Comparison of ENCODE assay signal across 10 cellular contexts in the genomic region with DNA sequence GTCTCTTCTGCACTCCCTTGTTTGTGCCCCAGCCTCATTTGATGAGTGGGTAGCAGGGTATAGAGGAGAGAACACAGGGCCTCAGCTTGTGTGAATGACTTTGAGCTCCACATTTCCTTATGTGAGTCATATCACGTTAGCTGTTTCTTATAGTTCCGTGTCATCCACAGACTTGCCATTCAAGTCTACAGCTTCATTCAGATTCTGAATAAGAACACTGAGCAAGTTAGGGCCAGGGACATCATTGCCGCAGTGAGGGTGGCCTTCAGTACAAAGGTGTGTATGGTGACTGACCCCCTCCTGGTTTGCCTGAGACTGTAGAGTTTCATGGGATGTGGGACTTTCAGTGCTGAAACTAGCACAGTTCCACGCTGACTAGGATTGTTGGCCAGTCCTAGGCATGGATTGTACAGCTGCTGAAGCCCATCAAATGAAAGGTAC. TPM values are rescaled to one million over a fixed set of nuclear protein-coding genes. Genes with fewer than 3 reads are reported as not detected.
DNase-seq lines count a peak whose midpoint lies in the region; ATAC-seq and TF ChIP-seq lines count a peak whose summit lies in the region.
"Had no signal": no experiment of that assay in that cellular context is flagged by ENCODE, and none has a peak within 500 bp of the region (broad histone marks: within the 10 kb centered on the region; RNA-seq: fewer than 3 reads in every experiment).

No MANE protein-coding gene starts in this region.

- TF ChIP-seq CTCF in suprapubic skin (IDR thresholded peaks at IDR 0.05) = no peak

- no peaks in the 10 kb centered on the region for H3K27me3 ChIP-seq in suprapubic skin

- H3K27ac Mint-ChIP-seq in activated naive CD4-positive, alpha-beta T cell treated with anti-CD3 and anti-CD28 coated beads, Interleukin-2, amount 50 U/mL, for 24 hours = peak overlapping the region; percentile 66
- peak overlapping the region in 1 of 2 donors; percentile 30 for H3K27ac Mint-ChIP-seq in activated naive CD4-positive, alpha-beta T cell treated with anti-CD3 and anti-CD28 coated beads, Interleukin-2, amount 50 U/mL, for 72 hours
- H3K27ac Mint-ChIP-seq: activated CD4-positive, alpha-beta T cell treated with anti-CD3 and anti-CD28 coated beads, Interleukin-2, amount 10 ng/mL, durations not matched to agents 7 days and 5 days had no signal

- H3K4me3 Mint-ChIP-seq in activated naive CD4-positive, alpha-beta T cell treated with anti-CD3 and anti-CD28 coated beads, Interleukin-2, amount 50 U/mL, for 24 hours = peak overlapping the region; percentile 47
- H3K4me3 Mint-ChIP-seq: activated CD4-positive, alpha-beta T cell treated with anti-CD3 and anti-CD28 coated beads, Interleukin-2, amount 10 ng/mL, durations not matched to agents 7 days and 5 days had no signal

- peaks cover 72% of the 10 kb centered on the region for H3K4me1 Mint-ChIP-seq in activated naive CD4-positive, alpha-beta T cell treated with anti-CD3 and anti-CD28 coated beads, Interleukin-2, amount 50 U/mL, for 24 hours

- no peak for TF ChIP-seq POLR2A in suprapubic skin (IDR thresholded peaks at IDR 0.05)

- H3K27ac ChIP-seq in suprapubic skin = peak overlapping the region; percentile 38

- no peak overlapping the region for H3K4me3 ChIP-seq in suprapubic skin

- WGBS in suprapubic skin = 56% methylated on average over 4 of the region's 4 CpGs

- H3K9me3 ChIP-seq in suprapubic skin = no peaks in the 10 kb centered on the region

- no peaks in the 10 kb centered on the region for H3K27me3 Mint-ChIP-seq in activated naive CD4-positive, alpha-beta T cell treated with anti-CD3 and anti-CD28 coated beads, Interleukin-2, amount 50 U/mL, for 24 hours
- H3K27me3 Mint-ChIP-seq: activated CD4-positive, alpha-beta T cell treated with anti-CD3 and anti-CD28 coated beads, Interleukin-2, amount 10 ng/mL, durations not matched to agents 7 days and 5 days had no signal

- peak; percentile 97 for ATAC-seq in activated naive CD4-positive, alpha-beta T cell treated with anti-CD3 and anti-CD28 coated beads, Interleukin-2, amount 50 U/mL, for 72 hours
- ATAC-seq in HG02642 (IDR thresholded peaks at IDR 0.05; ENCODE audit: poor library complexity, unreplicated experiment) = no peak
- ATAC-seq in HG02759 (IDR thresholded peaks at IDR 0.05; ENCODE audit: unreplicated experiment) = no peak
- ATAC-seq in GM18519 (IDR thresholded peaks at IDR 0.05; ENCODE audit: low FRiP score, unreplicated experiment) = no peak

- no peaks in the 10 kb centered on the region for H3K9me3 Mint-ChIP-seq in activated naive CD4-positive, alpha-beta T cell treated with anti-CD3 and anti-CD28 coated beads, Interleukin-2, amount 50 U/mL, for 24 hours
- H3K9me3 Mint-ChIP-seq in activated naive CD4-positive, alpha-beta T cell treated with anti-CD3 and anti-CD28 coated beads, Interleukin-2, amount 50 U/mL, for 72 hours = no peaks in the 10 kb centered on the region
- H3K9me3 Mint-ChIP-seq: activated CD4-positive, alpha-beta T cell treated with anti-CD3 and anti-CD28 coated beads, Interleukin-2, amount 10 ng/mL, durations not matched to agents 7 days and 5 days had no signal

- TF ChIP-seq EP300 in suprapubic skin (IDR thresholded peaks at IDR 0.05) = no peak

- H3K4me1 ChIP-seq in suprapubic skin = peaks cover 78% of the 10 kb centered on the region

- peaks cover 61% of the 10 kb centered on the region for H3K36me3 ChIP-seq in suprapubic skin

- no peak for DNase-seq in activated naive CD4-positive, alpha-beta T cell (lab: John Stamatoyannopoulos, UW)
- DNase-seq in activated naive CD4-positive, alpha-beta T cell treated with anti-CD3 and anti-CD28 coated beads, Interleukin-2, amount 50 U/mL, for 72 hours (ENCODE audit: low spot score in 2 of 2) = no peak
- DNase-seq in iris pigment epithelial cell (ENCODE audit: low read depth) (peak; percentile 67), suprapubic skin (ENCODE audit: low spot score in 2 of 2) (no peak)
- DNase-seq: activated CD4-positive, alpha-beta T cell treated with anti-CD3 and anti-CD28 coated beads, Interleukin-2, amount 10 ng/mL, durations not matched to agents 7 days and 5 days; amniotic stem cell had no signal

- peaks cover 14% of the 10 kb centered on the region for H3K36me3 Mint-ChIP-seq in activated naive CD4-positive, alpha-beta T cell treated with anti-CD3 and anti-CD28 coated beads, Interleukin-2, amount 50 U/mL, for 24 hours
- H3K36me3 Mint-ChIP-seq in activated naive CD4-positive, alpha-beta T cell treated with anti-CD3 and anti-CD28 coated beads, Interleukin-2, amount 50 U/mL, for 72 hours = peaks cover 16 to 35% of the 10 kb centered on the region in 2 donors

RNA-seq across cellular contexts. Expression of a gene that starts 23.6 kb away (rescaled TPM):
- total RNA-seq in activated naive CD4-positive, alpha-beta T cell treated with anti-CD3 and anti-CD28 coated beads, Interleukin-2, amount 50 U/mL, for 72 hours = 10 to 100 TPM in 1 of 2 donors, 1 to 10 TPM in 1; 6.9 to 10.1 TPM
- total RNA-seq in suprapubic skin = 100 to 1,000 TPM; 169 to 240 (median 223) TPM

Comparison
In these comparisons a context has a peak if more than half of its experiments do, and no peak if none do; other contexts are left out.
1. ATAC-seq: peak in activated naive CD4-positive, alpha-beta T cell treated with anti-CD3 and anti-CD28 coated beads, Interleukin-2, amount 50 U/mL, for 72 hours (2 of 2); none in HG02642 (single experiment), HG02759 (single experiment) and GM18519 (single experiment).
2. RNA of a gene that starts 23.6 kb away (total RNA-seq): 169 to 240 TPM in suprapubic skin; 6.9 to 10.1 TPM in activated naive CD4-positive, alpha-beta T cell treated with anti-CD3 and anti-CD28 coated beads, Interleukin-2, amount 50 U/mL, for 72 hours; every median in the first group is over 10 times any median in the second.